ENCODE assay signal across 18 cellular contexts in genomic region chr19:43589277-43589676, GRCh38. TPM values are rescaled to one million over a fixed set of nuclear protein-coding genes. Genes with fewer than 3 reads are reported as not detected.
"Had no signal": no experiment of that assay in that cellular context is flagged by ENCODE, and none has a peak within 500 bp of the region (broad histone marks: within the 10 kb centered on the region; RNA-seq: fewer than 3 reads in every experiment).

No MANE protein-coding gene starts in this region.

- H3K4me1 ChIP-seq: breast epithelium, neural progenitor cell had no signal

- DNase-seq: activated CD4-positive, alpha-beta T cell treated with anti-CD3 and anti-CD28 coated beads for 1 hour; activated CD4-positive, alpha-beta T cell treated with anti-CD3 and anti-CD28 coated beads, Interleukin-2, amount 50 U/mL, for 48 hours; activated CD8-positive, alpha-beta memory T cell treated with anti-CD3 and anti-CD28 coated beads, Interleukin-2, amount 50 U/mL, for 4 hours; aorta; esophagus squamous epithelium; foreskin fibroblast; head of caudate nucleus; mammary epithelial cell; ovary; stimulated activated CD4-positive, alpha-beta T cell treated with anti-CD3 and anti-CD28 coated beads, Interleukin-4, amount 100 ng/mL, for 4 hours; substantia nigra; SW 1271; T-helper 9 cell had no signal

- H3K9me3 Mint-ChIP-seq: neural progenitor cell, type B pancreatic cell had no signal

- H3K27ac Mint-ChIP-seq: neural progenitor cell, type B pancreatic cell had no signal

- H3K4me3 Mint-ChIP-seq: activated naive CD8-positive, alpha-beta T cell; neural progenitor cell; type B pancreatic cell had no signal

- H3K27ac ChIP-seq: breast epithelium, esophagus squamous epithelium, neural progenitor cell, ovary, SJSA1 had no signal

- H3K36me3 ChIP-seq: neural progenitor cell, ovary had no signal

- H3K4me3 ChIP-seq: breast epithelium, esophagus squamous epithelium, neural progenitor cell, ovary, SJSA1 had no signal

- H3K9me3 ChIP-seq: breast epithelium, esophagus squamous epithelium, ovary, SJSA1 had no signal

- H3K27me3 ChIP-seq: breast epithelium, esophagus squamous epithelium, neural progenitor cell, ovary, SJSA1 had no signal

- H3K27me3 Mint-ChIP-seq: activated naive CD8-positive, alpha-beta T cell; type B pancreatic cell had no signal

RNA-seq across cellular contexts. Expression of gene SRRM5, which starts 22.6 kb away (rescaled TPM):
- total RNA-seq: SJSA1 had no signal
